10 cellular contexts compared by ENCODE assay signal in genomic region chr16:85449195-85449884, GRCh38.
DNase-seq lines count a peak whose midpoint lies in the region; ATAC-seq and TF ChIP-seq lines count a peak whose summit lies in the region.
"Had no signal": no experiment of that assay in that cellular context is flagged by ENCODE, and none has a peak within 500 bp of the region (broad histone marks: within the 10 kb centered on the region; RNA-seq: fewer than 3 reads in every experiment).

No MANE protein-coding gene starts in this region.

- peak overlapping the region; percentile 21 to 94 (median 63) for H3K27ac ChIP-seq in right lobe of liver
- H3K27ac ChIP-seq in thymus (ENCODE audit: low read depth), result peak overlapping the region; percentile 96
- H3K27ac ChIP-seq: SJSA1 had no signal

- no peak for DNase-seq in activated naive CD4-positive, alpha-beta T cell treated with anti-CD3 and anti-CD28 coated beads, Interleukin-2, amount 50 U/mL, for 72 hours (ENCODE audit: low spot score in 2 of 2)
- no peak for DNase-seq in activated naive CD4-positive, alpha-beta T cell treated with Interleukin-2 at 50 U/mL for 16 hours
- DNase-seq in T-cell (peak in 1 of 34 experiments; percentile 24), right lobe of liver (peak; percentile 78 to 86 (median 83)), DMS53 treated with DMSO at 0.1 percent for 48 hours (lab: John Stamatoyannopoulos, UW; ENCODE audit: unreplicated experiment) (no peak), NCI-H2227 (lab: John Stamatoyannopoulos, UW; ENCODE audit: unreplicated experiment) (no peak)
- no peak for DNase-seq in stimulated activated CD4-positive, alpha-beta T cell treated with anti-CD3 and anti-CD28 coated beads, Interleukin-4, amount 100 ng/mL, for 24 hours
- DNase-seq: Kasumi-1 had no signal

- CTCF ChIA-PET in T-cell (lab: Charles Lee), result interaction anchor here in 1 of 2 donors (0.5 to 0.7 kb wide), 3 partner anchors 78 to 293 kb away, joined by 3 to 7 read pairs (median 3); no protein-coding TSS in a partner anchor

- TF ChIP-seq POLR2A in right lobe of liver (IDR thresholded peaks at IDR 0.05), result peak; percentile 23

- POLR2A ChIA-PET in T-cell (lab: Charles Lee), result no interaction called here

- H3K27me3 Mint-ChIP-seq in T-cell, result no peaks in the 10 kb centered on the region

- no peaks in the 10 kb centered on the region for H3K36me3 Mint-ChIP-seq in activated naive CD4-positive, alpha-beta T cell treated with anti-CD3 and anti-CD28 coated beads, Interleukin-2, amount 50 U/mL, for 72 hours
- H3K36me3 Mint-ChIP-seq in T-cell, result no peaks in the 10 kb centered on the region

- 42% methylated on average over 7 of the region's 20 CpGs for WGBS in right lobe of liver (ENCODE audit: insufficient coverage, low coverage, low lambda C conversion rate, missing lambda C conversion rate)
- 29% methylated on average over 20 of the region's 20 CpGs for WGBS in thymus

- no peak for TF ChIP-seq CTCF in right lobe of liver (IDR thresholded peaks at IDR 0.05)

- H3K27me3 ChIP-seq in right lobe of liver, result no peaks in the 10 kb centered on the region
- H3K27me3 ChIP-seq in thymus (ENCODE audit: control insufficient read depth, insufficient read depth), result no peaks in the 10 kb centered on the region
- H3K27me3 ChIP-seq: SJSA1 had no signal

- ATAC-seq in activated naive CD4-positive, alpha-beta T cell treated with anti-CD3 and anti-CD28 coated beads, Interleukin-2, amount 50 U/mL, for 72 hours, result peak; percentile 7 to 8
- ATAC-seq in T-cell (replicated peaks in 1 of 4), result peak; percentile 25 to 31 (median 28)
- peak; percentile 76 to 87 (median 82) for ATAC-seq in right lobe of liver

- H3K36me3 ChIP-seq in right lobe of liver, result no peaks in the 10 kb centered on the region
- no peaks in the 10 kb centered on the region for H3K36me3 ChIP-seq in thymus (ENCODE audit: control insufficient read depth, insufficient read depth)
- H3K36me3 ChIP-seq: SJSA1 had no signal

- H3K4me1 ChIP-seq in right lobe of liver, result peaks cover 0 to 37% (median 9%) of the 10 kb centered on the region in 4 donors
- H3K4me1 ChIP-seq in thymus (ENCODE audit: control insufficient read depth, insufficient read depth, low read length), result peaks cover 74% of the 10 kb centered on the region

- H3K4me3 ChIP-seq in right lobe of liver (peak overlapping the region in 1 of 3 donors; percentile 19), thymus (ENCODE audit: low read length) (peak overlapping the region; percentile 28)
- H3K4me3 ChIP-seq: SJSA1 had no signal

- intact Hi-C loops in right lobe of liver (cut with DNase I), result no loop called here

- no peaks in the 10 kb centered on the region for H3K9me3 Mint-ChIP-seq in activated naive CD4-positive, alpha-beta T cell treated with anti-CD3 and anti-CD28 coated beads, Interleukin-2, amount 50 U/mL, for 72 hours
- no peaks in the 10 kb centered on the region for H3K9me3 Mint-ChIP-seq in T-cell

- no peak overlapping the region for H3K27ac Mint-ChIP-seq in activated naive CD4-positive, alpha-beta T cell treated with anti-CD3 and anti-CD28 coated beads, Interleukin-2, amount 50 U/mL, for 72 hours
- H3K27ac Mint-ChIP-seq in T-cell, result peak overlapping the region; percentile 93 to 96

- peak overlapping the region in 2 of 3 donors; percentile 60 to 70 for H3K4me3 Mint-ChIP-seq in T-cell

- peaks cover 40 to 46% (median 45%) of the 10 kb centered on the region in 3 donors for H3K4me1 Mint-ChIP-seq in T-cell

- no peaks in the 10 kb centered on the region for H3K9me3 ChIP-seq in right lobe of liver
- peaks cover 1% of the 10 kb centered on the region for H3K9me3 ChIP-seq in thymus (ENCODE audit: control insufficient read depth)
- H3K9me3 ChIP-seq: SJSA1 had no signal

Comparison
In these comparisons a context has a peak if more than half of its experiments do, and no peak if none do; other contexts are left out.
1. ATAC-seq: peak in every context shown above with its lines; median percentile 82 in right lobe of liver; 28 in T-cell; 8 in activated naive CD4-positive, alpha-beta T cell treated with anti-CD3 and anti-CD28 coated beads, Interleukin-2, amount 50 U/mL, for 72 hours.
2. DNase-seq: peak in right lobe of liver (3 of 3); none in activated naive CD4-positive, alpha-beta T cell treated with anti-CD3 and anti-CD28 coated beads, Interleukin-2, amount 50 U/mL, for 72 hours (0 of 2), activated naive CD4-positive, alpha-beta T cell treated with Interleukin-2 at 50 U/mL for 16 hours (single experiment), DMS53 treated with DMSO at 0.1 percent for 48 hours (single experiment), stimulated activated CD4-positive, alpha-beta T cell treated with anti-CD3 and anti-CD28 coated beads, Interleukin-4, amount 100 ng/mL, for 24 hours (single experiment) and NCI-H2227 (single experiment).
3. H3K27ac Mint-ChIP-seq: peak in T-cell (2 of 2); none in activated naive CD4-positive, alpha-beta T cell treated with anti-CD3 and anti-CD28 coated beads, Interleukin-2, amount 50 U/mL, for 72 hours (0 of 2).